Comparison of ENCODE assay signal across 10 cellular contexts in the genomic region with DNA sequence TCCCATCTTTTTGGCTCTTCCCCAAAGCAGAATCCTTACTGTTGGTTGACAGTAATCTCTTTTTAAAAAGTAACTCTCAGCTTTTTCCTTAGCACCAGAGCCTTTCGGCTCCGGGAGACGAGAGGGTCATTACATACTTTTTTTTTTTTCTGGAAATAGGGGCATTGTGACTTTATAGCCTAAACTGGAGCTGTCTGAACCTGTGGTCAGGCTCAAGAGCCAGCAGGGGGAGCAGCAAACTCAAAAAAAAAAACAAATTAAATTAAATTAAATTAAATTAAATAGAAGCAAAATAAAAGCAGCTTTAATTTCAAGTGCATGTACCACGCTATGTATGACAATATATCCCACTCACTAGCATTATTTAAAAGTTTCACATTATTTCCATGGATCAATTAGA.
A peak's percentile ranks its signal among the peaks of the same experiment; 100 is the strongest.
DNase-seq lines count a peak whose midpoint lies in the region; ATAC-seq, FAIRE-seq and TF ChIP-seq lines count a peak whose summit lies in the region.
"Had no signal": no experiment of that assay in that cellular context is flagged by ENCODE, and none has a peak within 500 bp of the region (broad histone marks: within the 10 kb centered on the region; RNA-seq: fewer than 3 reads in every experiment).

No MANE protein-coding gene starts in this region.

- no peak overlapping the region for H3K4me2 ChIP-seq in keratinocyte (ENCODE audit: control insufficient read depth, extremely low read depth, insufficient read depth, low read depth, low read length)

- H3K4me1 ChIP-seq in keratinocyte (ENCODE audit: control insufficient read depth, extremely low read depth, insufficient read depth, low read length) (no peaks in the 10 kb centered on the region), suprapubic skin (no peaks in the 10 kb centered on the region)

- H3K9me1 ChIP-seq in keratinocyte (ENCODE audit: control insufficient read depth, extremely low read depth, insufficient read depth, low read length), result no peaks in the 10 kb centered on the region

- H3K9me3 Mint-ChIP-seq in activated CD8-positive, alpha-beta T cell treated with anti-CD3 and anti-CD28 coated beads for 36 hours, result peaks cover 4% of the 10 kb centered on the region
- H3K9me3 Mint-ChIP-seq: effector memory CD8-positive, alpha-beta T cell had no signal

- 45% methylated on average over 4 of the region's 4 CpGs for WGBS in suprapubic skin

- H3K36me3 ChIP-seq in keratinocyte (ENCODE audit: control insufficient read depth in 2 of 2, extremely low read depth in 1 of 2, insufficient read depth in 2 of 2, low read length in 2 of 2), result no peaks in the 10 kb centered on the region
- no peaks in the 10 kb centered on the region for H3K36me3 ChIP-seq in suprapubic skin

- peaks cover 50% of the 10 kb centered on the region for H3K4me1 Mint-ChIP-seq in activated CD8-positive, alpha-beta T cell treated with anti-CD3 and anti-CD28 coated beads for 36 hours (ENCODE audit: low read depth)

- no peak for DNase-seq in AG04450 (ENCODE audit: low read depth, low spot score)
- no peak for DNase-seq in activated CD8-positive, alpha-beta T cell treated with anti-CD3 and anti-CD28 coated beads for 36 hours
- DNase-seq in keratinocyte (ENCODE audit: low read depth, low spot score), result no peak
- no peak for DNase-seq in suprapubic skin (ENCODE audit: low spot score in 2 of 2)
- DNase-seq in effector CD8-positive, alpha-beta T cell (lab: John Stamatoyannopoulos, UW), result no peak
- DNase-seq in COLO668 (lab: John Stamatoyannopoulos, UW; ENCODE audit: unreplicated experiment), result no peak
- no peak for DNase-seq in NOMO-1 (lab: John Stamatoyannopoulos, UW; ENCODE audit: unreplicated experiment in 2 of 2)
- DNase-seq: effector memory CD8-positive, alpha-beta T cell had no signal

- no peak for FAIRE-seq in keratinocyte (lab: Jason Lieb, UNC)

- H2AFZ ChIP-seq in keratinocyte (ENCODE audit: control insufficient read depth, low read length), result no peak overlapping the region

- no peak for TF ChIP-seq EP300 in suprapubic skin (IDR thresholded peaks at IDR 0.05)

- CTCF ChIA-PET in AG04450 (lab: Charles Lee), result interaction anchor here (0.6 to 6.4 kb wide), 47 partner anchors 9 to 1127 kb away, joined by 3 to 61 read pairs (median 4); no protein-coding TSS in a partner anchor
- CTCF ChIA-PET in activated CD8-positive, alpha-beta T cell treated with anti-CD3 and anti-CD28 coated beads for 36 hours (lab: Charles Lee), result interaction anchor here (0.9 to 2.6 kb wide), 7 partner anchors 8 to 163 kb away, joined by 3 to 11 read pairs (median 4); no protein-coding TSS in a partner anchor

- peak overlapping the region; percentile 89 for H3K27ac Mint-ChIP-seq in activated CD8-positive, alpha-beta T cell treated with anti-CD3 and anti-CD28 coated beads for 36 hours
- H3K27ac Mint-ChIP-seq: effector memory CD8-positive, alpha-beta T cell had no signal

- dilution Hi-C loops in keratinocyte (cut with MboI; ENCODE audit: extremely low pct_ligation_motif_present, low sequenced_read_pairs), result no loop called here

- TF ChIP-seq CTCF in AG04450 (IDR thresholded peaks at IDR 0.05; ENCODE audit: low read depth, low read length) (peak; percentile 76), GM12872 (IDR thresholded peaks at IDR 0.05; ENCODE audit: insufficient read depth, low read depth, low read length) (peak; percentile 39; the same call in 1 of the 3 replicates), keratinocyte (optimal IDR thresholded peaks at IDR 0.05 in 1 of 3, IDR thresholded peaks at IDR 0.05 in 1 of 3, conservative IDR thresholded peaks at IDR 0.05 in 1 of 3; ENCODE audit: extremely low read depth in 1 of 3, insufficient read depth in 2 of 3, low read length in 3 of 3) (peak in 2 of 3 experiments; percentile 20 to 43), suprapubic skin (IDR thresholded peaks at IDR 0.05) (peak in 1 of 2 donors; percentile 25)
- peak; percentile 66 for TF ChIP-seq CTCF in activated CD8-positive, alpha-beta T cell treated with anti-CD3 and anti-CD28 coated beads for 36 hours (IDR thresholded peaks at IDR 0.05)

- H3K4me3 Mint-ChIP-seq in activated CD8-positive, alpha-beta T cell treated with anti-CD3 and anti-CD28 coated beads for 36 hours, result peak overlapping the region; percentile 25
- H3K4me3 Mint-ChIP-seq: effector memory CD8-positive, alpha-beta T cell had no signal

- no peak for TF ChIP-seq POLR2A in suprapubic skin (IDR thresholded peaks at IDR 0.05)

- H4K20me1 ChIP-seq in keratinocyte (ENCODE audit: control insufficient read depth, extremely low read depth, insufficient read depth, low read length), result no peaks in the 10 kb centered on the region

- H3K27me3 ChIP-seq in AG04450 (ENCODE audit: control insufficient read depth, insufficient read depth, low read length) (no peaks in the 10 kb centered on the region), keratinocyte (ENCODE audit: control insufficient read depth, extremely low read depth, insufficient read depth, low read length) (no peaks in the 10 kb centered on the region), suprapubic skin (no peaks in the 10 kb centered on the region)

- ATAC-seq in activated CD8-positive, alpha-beta T cell treated with anti-CD3 and anti-CD28 coated beads for 36 hours, result peak; percentile 21
- ATAC-seq: effector memory CD8-positive, alpha-beta T cell had no signal

- intact Hi-C loops in activated CD8-positive, alpha-beta T cell treated with anti-CD3 and anti-CD28 coated beads for 36 hours (cut with micrococcal nuclease), result loop anchor here (10.0 kb wide), 1 partner anchor 178 kb away; the partner anchor contains the start of gene MAPRE2

- POLR2A ChIA-PET in AG04450 (lab: Yijun Ruan, JAX), result no interaction called here
- POLR2A ChIA-PET in activated CD8-positive, alpha-beta T cell treated with anti-CD3 and anti-CD28 coated beads for 36 hours (lab: Charles Lee), result interaction anchor here (0.9 kb wide), 1 partner anchor 109 kb away, joined by 3 read pairs; no protein-coding TSS in a partner anchor

- peaks cover 4% of the 10 kb centered on the region for H3K36me3 Mint-ChIP-seq in activated CD8-positive, alpha-beta T cell treated with anti-CD3 and anti-CD28 coated beads for 36 hours (ENCODE audit: low read depth)

- H3K27ac ChIP-seq in AG04450 (ENCODE audit: low read depth, low read length) (no peak overlapping the region), keratinocyte (ENCODE audit: control insufficient read depth, insufficient read depth, low read length) (no peak overlapping the region), suprapubic skin (no peak overlapping the region)
- H3K27ac ChIP-seq: skin epidermis had no signal

- no peaks in the 10 kb centered on the region for H3K9me3 ChIP-seq in AG04450 (ENCODE audit: control insufficient read depth, insufficient read depth, low read length)
- H3K9me3 ChIP-seq in keratinocyte (ENCODE audit: control insufficient read depth, low read depth, low read length), result no peaks in the 10 kb centered on the region
- H3K9me3 ChIP-seq in suprapubic skin, result no peaks in the 10 kb centered on the region

- H3K79me2 ChIP-seq in keratinocyte (ENCODE audit: control insufficient read depth, insufficient read depth, low read length), result no peaks in the 10 kb centered on the region

- H3K27me3 Mint-ChIP-seq in activated CD8-positive, alpha-beta T cell treated with anti-CD3 and anti-CD28 coated beads for 36 hours, result peaks cover 3% of the 10 kb centered on the region
- H3K27me3 Mint-ChIP-seq: effector memory CD8-positive, alpha-beta T cell had no signal

- no peak overlapping the region for H3K9ac ChIP-seq in keratinocyte (ENCODE audit: control insufficient read depth, extremely low read depth, insufficient read depth, low read length)

- H3K4me3 ChIP-seq in AG04450 (ENCODE audit: low read depth, low read length) (no peak overlapping the region), keratinocyte (ENCODE audit: control insufficient read depth in 2 of 3, extremely low read depth in 1 of 3, insufficient read depth in 2 of 3, low read depth in 1 of 3, low read length in 3 of 3) (no peak overlapping the region), suprapubic skin (no peak overlapping the region)
- H3K4me3 ChIP-seq: skin epidermis had no signal
